In genomic region chr7:21086688-21087087, GRCh38 we compare ENCODE assay signal across 18 cellular contexts.
A peak's percentile ranks its signal among the peaks of the same experiment; 100 is the strongest.
DNase-seq lines count a peak whose midpoint lies in the region; TF ChIP-seq lines count a peak whose summit lies in the region.
"Had no signal": no experiment of that assay in that cellular context is flagged by ENCODE, and none has a peak within 500 bp of the region (broad histone marks: within the 10 kb centered on the region; RNA-seq: fewer than 3 reads in every experiment).

No MANE protein-coding gene starts in this region.

- POLR2A ChIA-PET in activated CD4-positive, alpha-beta memory T cell treated with anti-CD3 and anti-CD28 coated beads, Interleukin-2, amount 10 ng/mL, durations not matched to agents 7 days and 5 days (lab: Charles Lee), result no interaction called here

- H3K36me3 ChIP-seq in thyroid gland, result no peaks in the 10 kb centered on the region

- H3K9me3 Mint-ChIP-seq in activated CD4-positive, alpha-beta memory T cell treated with anti-CD3 and anti-CD28 coated beads, Interleukin-2, amount 10 ng/mL, durations not matched to agents 7 days and 5 days, result no peaks in the 10 kb centered on the region
- H3K9me3 Mint-ChIP-seq in activated T-cell treated with anti-CD3 and anti-CD28 coated beads, Interleukin-2, amount 50 U/mL, for 24 hours, result no peaks in the 10 kb centered on the region
- H3K9me3 Mint-ChIP-seq: GM23338 had no signal

- no peak for TF ChIP-seq POLR2A in thyroid gland (IDR thresholded peaks at IDR 0.05)

- H3K36me3 Mint-ChIP-seq in activated CD4-positive, alpha-beta memory T cell treated with anti-CD3 and anti-CD28 coated beads, Interleukin-2, amount 10 ng/mL, durations not matched to agents 7 days and 5 days (ENCODE audit: low read depth), result no peaks in the 10 kb centered on the region
- no peaks in the 10 kb centered on the region for H3K36me3 Mint-ChIP-seq in activated T-cell treated with anti-CD3 and anti-CD28 coated beads, Interleukin-2, amount 50 U/mL, for 24 hours (ENCODE audit: low read depth)
- H3K36me3 Mint-ChIP-seq: CD4-positive, CD25-positive, alpha-beta regulatory T cell had no signal

- intact Hi-C loops in thyroid gland (cut with DNase I), result no loop called here

- DNase-seq in NCI-H510A treated with DMSO at 0.1 percent for 48 hours (lab: John Stamatoyannopoulos, UW) (peak; percentile 17), NCI-H510A (lab: John Stamatoyannopoulos, UW) (no peak), NCI-H345 (lab: John Stamatoyannopoulos, UW) (peak; percentile 66), astrocyte of the hippocampus (ENCODE audit: low read depth, low spot score) (peak; percentile 82), thyroid gland (peak; percentile 3 to 6), Kasumi-1 (lab: John Stamatoyannopoulos, UW) (no peak)
- no peak for DNase-seq in activated CD4-positive, alpha-beta memory T cell treated with anti-CD3 and anti-CD28 coated beads, Interleukin-2, amount 10 ng/mL, durations not matched to agents 7 days and 5 days
- no peak for DNase-seq in activated T-cell treated with anti-CD3 and anti-CD28 coated beads, Interleukin-2, amount 50 U/mL, for 24 hours
- DNase-seq: activated CD4-positive, alpha-beta T cell treated with anti-CD3 and anti-CD28 coated beads for 48 hours; activated T-cell treated with anti-CD3 and anti-CD28 coated beads, Interleukin-2, amount 50 U/mL, for 72 hours; CD4-positive, CD25-positive, alpha-beta regulatory T cell; Karpas-422; midbrain; occipital lobe; small intestine; stimulated activated naive CD8-positive, alpha-beta T cell treated with anti-CD3 and anti-CD28 coated beads, Interleukin-15, Interleukin-2, amounts not matched to agents 100 U/mL and 50 U/mL, for 24 hours had no signal

- no peaks in the 10 kb centered on the region for H3K4me1 Mint-ChIP-seq in activated CD4-positive, alpha-beta memory T cell treated with anti-CD3 and anti-CD28 coated beads, Interleukin-2, amount 10 ng/mL, durations not matched to agents 7 days and 5 days
- H3K4me1 Mint-ChIP-seq in activated T-cell treated with anti-CD3 and anti-CD28 coated beads, Interleukin-2, amount 50 U/mL, for 24 hours (ENCODE audit: low read depth), result no peaks in the 10 kb centered on the region
- H3K4me1 Mint-ChIP-seq: CD4-positive, CD25-positive, alpha-beta regulatory T cell; GM23338 had no signal

- H3K4me1 ChIP-seq in thyroid gland, result no peaks in the 10 kb centered on the region
- H3K4me1 ChIP-seq: A549 had no signal

- no peak overlapping the region for H3K4me3 ChIP-seq in thyroid gland (replicated peaks in 1 of 3)
- H3K4me3 ChIP-seq: A549, GM23338 had no signal

- H3K27me3 ChIP-seq in thyroid gland, result no peaks in the 10 kb centered on the region

- no peak overlapping the region for H3K27ac ChIP-seq in thyroid gland
- H3K27ac ChIP-seq: A549 had no signal

- no peak overlapping the region for H3K4me3 Mint-ChIP-seq in activated CD4-positive, alpha-beta memory T cell treated with anti-CD3 and anti-CD28 coated beads, Interleukin-2, amount 10 ng/mL, durations not matched to agents 7 days and 5 days
- no peak overlapping the region for H3K4me3 Mint-ChIP-seq in activated T-cell treated with anti-CD3 and anti-CD28 coated beads, Interleukin-2, amount 50 U/mL, for 24 hours
- H3K4me3 Mint-ChIP-seq: activated T-cell treated with anti-CD3 and anti-CD28 coated beads, Interleukin-2, amount 50 U/mL, for 72 hours; CD4-positive, CD25-positive, alpha-beta regulatory T cell; GM23338 had no signal

- no peak for TF ChIP-seq CTCF in thyroid gland (IDR thresholded peaks at IDR 0.05)

- CTCF ChIA-PET in activated CD4-positive, alpha-beta memory T cell treated with anti-CD3 and anti-CD28 coated beads, Interleukin-2, amount 10 ng/mL, durations not matched to agents 7 days and 5 days (lab: Charles Lee), result no interaction called here

- no peaks in the 10 kb centered on the region for H3K9me3 ChIP-seq in thyroid gland
- H3K9me3 ChIP-seq: A549 had no signal

- H3K27me3 Mint-ChIP-seq in activated CD4-positive, alpha-beta memory T cell treated with anti-CD3 and anti-CD28 coated beads, Interleukin-2, amount 10 ng/mL, durations not matched to agents 7 days and 5 days, result peaks cover 2% of the 10 kb centered on the region
- peaks cover 7% of the 10 kb centered on the region for H3K27me3 Mint-ChIP-seq in activated T-cell treated with anti-CD3 and anti-CD28 coated beads, Interleukin-2, amount 50 U/mL, for 24 hours
- H3K27me3 Mint-ChIP-seq: CD4-positive, CD25-positive, alpha-beta regulatory T cell had no signal

- no peak overlapping the region for H3K27ac Mint-ChIP-seq in activated CD4-positive, alpha-beta memory T cell treated with anti-CD3 and anti-CD28 coated beads, Interleukin-2, amount 10 ng/mL, durations not matched to agents 7 days and 5 days
- H3K27ac Mint-ChIP-seq in activated T-cell treated with anti-CD3 and anti-CD28 coated beads, Interleukin-2, amount 50 U/mL, for 24 hours, result no peak overlapping the region
- H3K27ac Mint-ChIP-seq: activated T-cell treated with anti-CD3 and anti-CD28 coated beads, Interleukin-2, amount 50 U/mL, for 72 hours; CD4-positive, CD25-positive, alpha-beta regulatory T cell; GM23338 had no signal

Comparison
In these comparisons a context has a peak if more than half of its experiments do, and no peak if none do; other contexts are left out.
1. DNase-seq: peak in NCI-H510A treated with DMSO at 0.1 percent for 48 hours (single experiment), NCI-H345 (single experiment), astrocyte of the hippocampus (single experiment) and thyroid gland (2 of 2); none in NCI-H510A (single experiment), Kasumi-1 (0 of 2), activated CD4-positive, alpha-beta memory T cell treated with anti-CD3 and anti-CD28 coated beads, Interleukin-2, amount 10 ng/mL, durations not matched to agents 7 days and 5 days (single experiment) and activated T-cell treated with anti-CD3 and anti-CD28 coated beads, Interleukin-2, amount 50 U/mL, for 24 hours (single experiment).